ENCODE assay signal across 12 cellular contexts in the genomic region with DNA sequence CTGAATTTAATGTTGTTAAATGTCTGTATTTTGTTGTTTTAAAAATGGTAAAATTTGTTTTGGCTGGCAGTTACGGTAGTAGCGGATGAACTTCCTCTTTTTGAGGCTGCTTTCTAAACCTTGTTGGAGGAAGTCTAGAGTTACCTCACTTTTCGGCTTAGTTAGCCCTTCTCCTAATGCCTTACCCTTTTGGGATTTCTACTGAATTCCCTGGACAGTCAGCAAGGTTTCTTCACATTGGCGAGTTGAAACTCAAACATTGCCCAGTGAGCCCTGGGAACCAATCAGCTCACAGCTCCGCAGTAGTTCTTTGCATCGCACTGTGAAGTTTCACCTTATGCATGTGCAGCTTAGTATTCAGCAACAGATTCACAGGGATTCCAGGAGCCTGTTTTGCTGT. TPM values are rescaled to one million over a fixed set of nuclear protein-coding genes. Genes with fewer than 3 reads are reported as not detected.
A peak's percentile ranks its signal among the peaks of the same experiment; 100 is the strongest.
DNase-seq lines count a peak whose midpoint lies in the region; ATAC-seq and TF ChIP-seq lines count a peak whose summit lies in the region.
"Had no signal": no experiment of that assay in that cellular context is flagged by ENCODE, and none has a peak within 500 bp of the region (broad histone marks: within the 10 kb centered on the region; RNA-seq: fewer than 3 reads in every experiment).

No MANE protein-coding gene starts in this region.

- H3K9me3 ChIP-seq in CD4-positive, CD25-positive, alpha-beta regulatory T cell (ENCODE audit: control insufficient read depth in 2 of 2, low read length in 2 of 2): no peaks in the 10 kb centered on the region
- peaks cover 6% of the 10 kb centered on the region; the same call in 1 of the 2 replicates for H3K9me3 ChIP-seq in OCI-LY1 (ENCODE audit: low read length)
- H3K9me3 ChIP-seq: thoracic aorta had no signal

- H3K79me2 ChIP-seq in OCI-LY1 (ENCODE audit: insufficient read depth, low read length): no peaks in the 10 kb centered on the region

- peak overlapping the region; percentile 68; the same call in 1 of the 2 replicates for H2AFZ ChIP-seq in OCI-LY1 (ENCODE audit: low read length)

- H3K36me3 Mint-ChIP-seq in CD4-positive, CD25-positive, alpha-beta regulatory T cell: peaks cover 10% of the 10 kb centered on the region

- H3K9me2 ChIP-seq in OCI-LY1 (ENCODE audit: low read depth, low read length): no peaks in the 10 kb centered on the region

- H3K4me1 ChIP-seq in CD4-positive, CD25-positive, alpha-beta regulatory T cell (ENCODE audit: control insufficient read depth, insufficient read depth, low read length, poor library complexity, severe bottlenecking): peaks cover 15% of the 10 kb centered on the region
- H3K4me1 ChIP-seq in OCI-LY1 (ENCODE audit: insufficient read depth, low read length, severe bottlenecking): peaks cover 45% of the 10 kb centered on the region

- peak overlapping the region; percentile 81 to 87 (median 83) for H3K27ac Mint-ChIP-seq in CD4-positive, CD25-positive, alpha-beta regulatory T cell

- no peaks in the 10 kb centered on the region for H3F3A ChIP-seq in OCI-LY1 (ENCODE audit: insufficient read depth, low read length)

- H4K20me1 ChIP-seq in OCI-LY1 (ENCODE audit: insufficient read depth, low read length): no peaks in the 10 kb centered on the region

- H3K4me2 ChIP-seq in OCI-LY1 (ENCODE audit: low read length): peak overlapping the region; percentile 51

- ATAC-seq in CD4-positive, CD25-positive, alpha-beta regulatory T cell (ENCODE audit: low read depth in 2 of 2): no peak
- peak; percentile 22 for ATAC-seq in GM21423 (IDR thresholded peaks at IDR 0.05; ENCODE audit: unreplicated experiment)
- ATAC-seq in HG02588 (IDR thresholded peaks at IDR 0.05; ENCODE audit: unreplicated experiment): no peak
- ATAC-seq: HCT116 had no signal

- peaks cover 10 to 56% (median 23%) of the 10 kb centered on the region in 4 donors for H3K4me1 Mint-ChIP-seq in CD4-positive, CD25-positive, alpha-beta regulatory T cell

- H3K36me3 ChIP-seq in CD4-positive, CD25-positive, alpha-beta regulatory T cell (ENCODE audit: control insufficient read depth, insufficient read depth, low read length): no peaks in the 10 kb centered on the region
- no peaks in the 10 kb centered on the region; the same call in 1 of the 2 replicates for H3K36me3 ChIP-seq in OCI-LY1 (ENCODE audit: insufficient read depth, low read length)
- H3K36me3 ChIP-seq: thoracic aorta had no signal

- no peak for TF ChIP-seq CTCF in OCI-LY1 (IDR thresholded peaks at IDR 0.05; ENCODE audit: low read length)

- peak overlapping the region in 3 of 4 donors; percentile 19 to 78 (median 42) for H3K4me3 Mint-ChIP-seq in CD4-positive, CD25-positive, alpha-beta regulatory T cell

- H3K27me3 ChIP-seq in CD4-positive, CD25-positive, alpha-beta regulatory T cell (ENCODE audit: control insufficient read depth, insufficient read depth, low read length): no peaks in the 10 kb centered on the region
- H3K27me3 ChIP-seq in OCI-LY1 (ENCODE audit: insufficient read depth, low read length): no peaks in the 10 kb centered on the region

- no peaks in the 10 kb centered on the region for H3K27me3 Mint-ChIP-seq in CD4-positive, CD25-positive, alpha-beta regulatory T cell

- H3K27ac ChIP-seq in CD4-positive, CD25-positive, alpha-beta regulatory T cell (ENCODE audit: insufficient read depth, low read length, poor library complexity, severe bottlenecking): no peak overlapping the region
- peak overlapping the region; percentile 55 for H3K27ac ChIP-seq in OCI-LY1 (ENCODE audit: low read depth, low read length, poor library complexity, severe bottlenecking)
- H3K27ac ChIP-seq: thoracic aorta had no signal

- peaks cover 0 to 2% (median 0%) of the 10 kb centered on the region in 7 donors for H3K9me3 Mint-ChIP-seq in CD4-positive, CD25-positive, alpha-beta regulatory T cell

- peak overlapping the region; percentile 52 for H3K4me3 ChIP-seq in CD4-positive, CD25-positive, alpha-beta regulatory T cell (ENCODE audit: low read depth, low read length)
- peak overlapping the region; percentile 21 for H3K4me3 ChIP-seq in OCI-LY1 (ENCODE audit: low read depth, low read length, poor library complexity, severe bottlenecking)
- H3K4me3 ChIP-seq: thoracic aorta had no signal

- DNase-seq in CD4-positive, CD25-positive, alpha-beta regulatory T cell: peak in 1 of 3 donors; percentile 29
- DNase-seq in dermis blood vessel endothelial cell: peak; percentile 8
- no peak for DNase-seq in cardiac septum (ENCODE audit: low spot score)
- no peak for DNase-seq in G401 (ENCODE audit: low spot score)
- no peak for DNase-seq in NCI-H1694 treated with DMSO at 0.1 percent for 48 hours (lab: John Stamatoyannopoulos, UW)
- DNase-seq: NCI-H524 treated with DMSO at 0.1 percent for 48 hours; stimulated activated CD4-positive, alpha-beta T cell treated with anti-CD3 and anti-CD28 coated beads, Interleukin-4, amount 100 ng/mL, for 1 hour had no signal

- intact Hi-C loops in cardiac septum (cut with DNase I): no loop called here

- in situ Hi-C loops in G401 (cut with HindIII; ENCODE audit: low sequenced_read_pairs): no loop called here

- no peak overlapping the region; the same call in 1 of the 2 replicates for H3K9ac ChIP-seq in OCI-LY1 (ENCODE audit: low read length)

RNA-seq across cellular contexts. Expression of a gene that starts 7.7 kb away (rescaled TPM):
- total RNA-seq in CD4-positive, CD25-positive, alpha-beta regulatory T cell: 16.1 TPM
- 1 to 10 TPM in 2 of 4 donors, under 1 TPM in 2; 0.60 to 2.2 (median 1.00) TPM for polyA plus RNA-seq in CD4-positive, CD25-positive, alpha-beta regulatory T cell
- total RNA-seq in dermis blood vessel endothelial cell (23.0 and 28.8 TPM in 2 replicates), cardiac septum (314 TPM)
- 88.9 and 115 TPM in 2 replicates for total RNA-seq in G401 (2014; rRNA removed; shearing (Covaris generic))

RNA-seq across cellular contexts. Expression of a gene that starts 7.8 kb away (rescaled TPM):
- 5.5 TPM for total RNA-seq in CD4-positive, CD25-positive, alpha-beta regulatory T cell
- polyA plus RNA-seq in CD4-positive, CD25-positive, alpha-beta regulatory T cell: 1 to 10 TPM; 4.9 to 8.5 (median 6.2) TPM
- total RNA-seq in dermis blood vessel endothelial cell (3.3 and 3.7 TPM in 2 replicates), cardiac septum (8.7 TPM)
- 6.4 and 21.8 TPM in 2 replicates for total RNA-seq in G401 (2014; rRNA removed; shearing (Covaris generic))

RNA-seq across cellular contexts. Expression of a gene that starts 55.2 kb away (rescaled TPM):
- total RNA-seq in CD4-positive, CD25-positive, alpha-beta regulatory T cell: not detected
- not detected for polyA plus RNA-seq in CD4-positive, CD25-positive, alpha-beta regulatory T cell
- total RNA-seq in dermis blood vessel endothelial cell (not detected in 2 replicates), cardiac septum (not detected)
- not detected in 2 replicates for total RNA-seq in G401 (2014; rRNA removed; shearing (Covaris generic))
- total RNA-seq: thoracic aorta had no signal
